ENCODE assay signal across 1 cellular context in genomic region chr20:49617394-49617793, GRCh38. TPM values are rescaled to one million over a fixed set of nuclear protein-coding genes. Genes with fewer than 3 reads are reported as not detected.
"Had no signal": no experiment of that assay in that cellular context is flagged by ENCODE, and none has a peak within 500 bp of the region (broad histone marks: within the 10 kb centered on the region; RNA-seq: fewer than 3 reads in every experiment).

No MANE protein-coding gene starts in this region.

RNA-seq across cellular contexts. Expression of gene PTGIS, which starts 49.5 kb away (rescaled TPM):
- total RNA-seq: epithelial cell of proximal tubule had no signal
